24 cellular contexts compared by ENCODE assay signal in genomic region chr21:44414291-44415072, GRCh38. TPM values are rescaled to one million over a fixed set of nuclear protein-coding genes. Genes with fewer than 3 reads are reported as not detected.
DNase-seq lines count a peak whose midpoint lies in the region; ATAC-seq and TF ChIP-seq lines count a peak whose summit lies in the region.
"Had no signal": no experiment of that assay in that cellular context is flagged by ENCODE, and none has a peak within 500 bp of the region (broad histone marks: within the 10 kb centered on the region; RNA-seq: fewer than 3 reads in every experiment).

No MANE protein-coding gene starts in this region.

- H3K27ac Mint-ChIP-seq in activated naive CD8-positive, alpha-beta T cell treated with anti-CD3 and anti-CD28 coated beads, Interleukin-2, amount 50 U/mL, for 24 hours: no peak overlapping the region
- H3K27ac Mint-ChIP-seq: activated T-helper 1 cell treated with anti-CD3 and anti-CD28 coated beads, Interleukin-12 subunit alpha, Interleukin-12 subunit beta, Interleukin-2, Interleukin-4 antibody, amounts not matched to agents 30 ng/mL and 10 ng/mL and 1 ng/mL, durations not matched to agents 14 hours and 24 hours and 36 hours; natural killer cell treated with Interleukin-12 subunit alpha and Interleukin-12 subunit beta and Interleukin-15 and Interleukin-18, amount 100 ng/mL, for 72 hours; T-helper 1 cell treated with Interleukin-12 subunit alpha and Interleukin-12 subunit beta and Interleukin-4 antibody, amounts not matched to agents 30 μg/mL and 1 μg/mL, for 36 hours had no signal

- peaks cover 0 to 40% of the 10 kb centered on the region in 2 donors for H3K27me3 ChIP-seq in tibial artery

- intact Hi-C loops in tibial artery (cut with DNase I; ENCODE audit: low total_unique reads): no loop called here

- DNase-seq in activated T-cell treated with anti-CD3 and anti-CD28 coated beads, Interleukin-2, amount 50 U/mL, for 1 hour: peak; percentile 5
- DNase-seq in activated T-cell treated with anti-CD3 and anti-CD28 coated beads for 4 hours (no peak), left lobe of liver (ENCODE audit: low spot score) (peak; percentile 35), tibial artery (peak; percentile 7 to 51), NCI-H1417 (lab: John Stamatoyannopoulos, UW) (no peak), activated gamma-delta T cell (lab: John Stamatoyannopoulos, UW) (no peak)
- no peak for DNase-seq in activated naive CD8-positive, alpha-beta T cell treated with anti-CD3 and anti-CD28 coated beads, Interleukin-2, amount 50 U/mL, for 24 hours
- DNase-seq: activated CD4-positive, alpha-beta T cell treated with anti-CD3 and anti-CD28 coated beads for 4 hours; COR-L47; cortex of kidney; NCI-H146; NCI-H2171; NCI-H526; transverse colon had no signal

- H3K4me1 Mint-ChIP-seq in activated naive CD8-positive, alpha-beta T cell treated with anti-CD3 and anti-CD28 coated beads, Interleukin-2, amount 50 U/mL, for 24 hours: no peaks in the 10 kb centered on the region
- H3K4me1 Mint-ChIP-seq: brain had no signal

- H3K9me3 Mint-ChIP-seq in activated naive CD8-positive, alpha-beta T cell treated with anti-CD3 and anti-CD28 coated beads, Interleukin-2, amount 50 U/mL, for 24 hours: peaks cover 3% of the 10 kb centered on the region

- CTCF ChIA-PET in HEK293 (lab: Yijun Ruan, JAX): no interaction called here

- H3K27ac ChIP-seq in HEK293 (ENCODE audit: extremely low read depth, low read depth, low read length) (no peak overlapping the region), tibial artery (no peak overlapping the region)
- H3K27ac ChIP-seq: A549, KMS-11, parathyroid adenoma, stomach, transverse colon had no signal

- no peak for ATAC-seq in left lobe of liver
- ATAC-seq in activated naive CD8-positive, alpha-beta T cell treated with anti-CD3 and anti-CD28 coated beads, Interleukin-2, amount 50 U/mL, for 24 hours: no peak
- ATAC-seq: A549; natural killer cell treated with Interleukin-12 subunit alpha and Interleukin-12 subunit beta and Interleukin-15 and Interleukin-18, amount 100 ng/mL, for 72 hours had no signal

- H3K9me3 ChIP-seq in HEK293 (ENCODE audit: control insufficient read depth, insufficient read depth, low read depth, low read length) (no peaks in the 10 kb centered on the region), tibial artery (no peaks in the 10 kb centered on the region)
- H3K9me3 ChIP-seq: A549, stomach, transverse colon had no signal

- H3K4me3 ChIP-seq in HEK293 (ENCODE audit: low read depth, low read length): no peak overlapping the region
- H3K4me3 ChIP-seq in tibial artery: no peak overlapping the region
- H3K4me3 ChIP-seq: A549, stomach, transverse colon had no signal

- no peak overlapping the region for H3K4me3 Mint-ChIP-seq in activated naive CD8-positive, alpha-beta T cell treated with anti-CD3 and anti-CD28 coated beads, Interleukin-2, amount 50 U/mL, for 24 hours
- H3K4me3 Mint-ChIP-seq: activated T-helper 1 cell treated with anti-CD3 and anti-CD28 coated beads, Interleukin-12 subunit alpha, Interleukin-12 subunit beta, Interleukin-2, Interleukin-4 antibody, amounts not matched to agents 30 ng/mL and 10 ng/mL and 1 ng/mL, durations not matched to agents 14 hours and 24 hours and 36 hours; brain; natural killer cell treated with Interleukin-12 subunit alpha and Interleukin-12 subunit beta and Interleukin-15 and Interleukin-18, amount 100 ng/mL, for 72 hours; T-helper 1 cell treated with Interleukin-12 subunit alpha and Interleukin-12 subunit beta and Interleukin-4 antibody, amounts not matched to agents 30 μg/mL and 1 μg/mL, for 36 hours had no signal

- no peak for TF ChIP-seq CTCF in HEK293 (tag by site-specific recombination; IDR thresholded peaks at IDR 0.05)
- no peak for TF ChIP-seq CTCF in tibial artery (IDR thresholded peaks at IDR 0.05)

- POLR2A ChIA-PET in HEK293 (lab: Yijun Ruan, JAX): no interaction called here

- no peaks in the 10 kb centered on the region for H3K27me3 Mint-ChIP-seq in activated naive CD8-positive, alpha-beta T cell treated with anti-CD3 and anti-CD28 coated beads, Interleukin-2, amount 50 U/mL, for 24 hours
- H3K27me3 Mint-ChIP-seq: natural killer cell treated with Interleukin-12 subunit alpha and Interleukin-12 subunit beta and Interleukin-15 and Interleukin-18, amount 100 ng/mL, for 72 hours had no signal

- H3K36me3 ChIP-seq in HEK293 (ENCODE audit: control insufficient read depth in 2 of 2, insufficient read depth in 1 of 2, low read length in 2 of 2) (no peaks in the 10 kb centered on the region), tibial artery (no peaks in the 10 kb centered on the region)
- H3K36me3 ChIP-seq: transverse colon had no signal

- no peaks in the 10 kb centered on the region for H3K4me1 ChIP-seq in HEK293 (ENCODE audit: control insufficient read depth, insufficient read depth, low read length)
- no peaks in the 10 kb centered on the region for H3K4me1 ChIP-seq in tibial artery
- H3K4me1 ChIP-seq: A549, parathyroid adenoma, stomach, transverse colon had no signal

- H3K36me3 Mint-ChIP-seq in activated naive CD8-positive, alpha-beta T cell treated with anti-CD3 and anti-CD28 coated beads, Interleukin-2, amount 50 U/mL, for 24 hours (ENCODE audit: low read depth): no peaks in the 10 kb centered on the region
- H3K36me3 Mint-ChIP-seq: brain had no signal

TF ChIP-seq in HEK293, 187 proteins besides CTCF, POLR2A, EP300 and RAD21:
- TF ChIP-seq EGR2 (tag by site-specific recombination; IDR thresholded peaks at IDR 0.05; ENCODE audit: low read depth) (no peak), ZNF24 (tag by site-specific recombination; IDR thresholded peaks at IDR 0.05) (no peak), ZIC2 (tag by site-specific recombination; IDR thresholded peaks at IDR 0.05) (peak; percentile 63), ZNF707 (tag by site-specific recombination; IDR thresholded peaks at IDR 0.05) (no peak), ATF2 (tag by site-specific recombination; IDR thresholded peaks at IDR 0.05; ENCODE audit: low read depth) (no peak), ELK4 (IDR thresholded peaks at IDR 0.05; ENCODE audit: borderline replicate concordance, low read depth, low read length) (no peak)

RNA-seq across cellular contexts. Expression of gene LRRC3, which starts 40.8 kb away (rescaled TPM):
- 22.0 TPM for total RNA-seq in left lobe of liver
- total RNA-seq: HT1080 had no signal

Comparison
In these comparisons a context has a peak if more than half of its experiments do, and no peak if none do; other contexts are left out.
1. DNase-seq: peak in activated T-cell treated with anti-CD3 and anti-CD28 coated beads, Interleukin-2, amount 50 U/mL, for 1 hour (single experiment), left lobe of liver (single experiment) and tibial artery (2 of 2); none in activated T-cell treated with anti-CD3 and anti-CD28 coated beads for 4 hours (single experiment), NCI-H1417 (0 of 3), activated gamma-delta T cell (single experiment) and activated naive CD8-positive, alpha-beta T cell treated with anti-CD3 and anti-CD28 coated beads, Interleukin-2, amount 50 U/mL, for 24 hours (single experiment).